Comparison of ENCODE assay signal across 18 cellular contexts in genomic region chr15:36731025-36731424, GRCh38.
"Had no signal": no experiment of that assay in that cellular context is flagged by ENCODE, and none has a peak within 500 bp of the region (broad histone marks: within the 10 kb centered on the region; RNA-seq: fewer than 3 reads in every experiment).

No MANE protein-coding gene starts in this region.

- H3K36me3 ChIP-seq: MG63 had no signal

- DNase-seq: Karpas-422, KG1, MG63, NCI-H1092 treated with DMSO at 0.1 percent for 48 hours, NCI-H1436, NCI-H187, NCI-H2029, NCI-H2171 treated with DMSO at 0.1 percent for 48 hours, NCI-H345, NCI-H446 treated with DMSO at 0.1 percent for 48 hours, NCI-H510A treated with DMSO at 0.1 percent for 48 hours, NCI-H526, NCI-H82, SHP77, SW 1271, T-cell had no signal

- H3K27me3 ChIP-seq: MG63 had no signal

- H3K4me3 ChIP-seq: MG63 had no signal

- ATAC-seq: Panc1, T-cell had no signal

- H3K9me3 ChIP-seq: MG63 had no signal

- H3K27ac ChIP-seq: RWPE1 had no signal
